ENCODE assay signal across 22 cellular contexts in genomic region chr12:132175496-132176357, GRCh38.
"Had no signal": no experiment of that assay in that cellular context is flagged by ENCODE, and none has a peak within 500 bp of the region (broad histone marks: within the 10 kb centered on the region; RNA-seq: fewer than 3 reads in every experiment).

No MANE protein-coding gene starts in this region.

- H3K4me3 ChIP-seq: esophagus muscularis mucosa, hepatocyte, upper lobe of left lung had no signal

- H3K4me1 ChIP-seq: esophagus muscularis mucosa had no signal

- H3K4me2 ChIP-seq: hepatocyte had no signal

- H2AFZ ChIP-seq: hepatocyte had no signal

- FAIRE-seq: astrocyte, frontal cortex, small intestine had no signal

- H3K36me3 ChIP-seq: esophagus muscularis mucosa, upper lobe of left lung had no signal

- DNase-seq: activated CD4-positive, alpha-beta T cell treated with anti-CD3 and anti-CD28 coated beads for 4 hours; activated CD4-positive, alpha-beta T cell treated with anti-CD3 and anti-CD28 coated beads, Interleukin-2, amount 50 U/mL, for 48 hours; activated CD4-positive, CD25-positive, alpha-beta regulatory T cell; activated CD8-positive, alpha-beta memory T cell treated with anti-CD3 and anti-CD28 coated beads, Interleukin-2, amount 50 U/mL, for 48 hours; activated naive CD4-positive, alpha-beta T cell treated with Interleukin-2 at 50 U/mL for 16 hours; activated naive CD8-positive, alpha-beta T cell treated with anti-CD3 and anti-CD28 coated beads for 36 hours; activated T-cell treated with anti-CD3 and anti-CD28 coated beads, Interleukin-2, amount 50 U/mL, for 4 hours; central memory CD4-positive, alpha-beta T cell; dermis blood vessel endothelial cell; effector memory CD4-positive, alpha-beta T cell; glutamatergic neuron; immature natural killer cell; kidney glomerular epithelial cell; small intestine; stimulated activated CD4-positive, alpha-beta T cell treated with anti-CD3 and anti-CD28 coated beads, Interleukin-15, amount 100 ng/mL, for 24 hours; stimulated activated naive B cell treated with anti-CD40 and anti-IgM and Interleukin-4, amounts not matched to agents 10 μg/mL and 1 μg/mL and 100 μg/mL, for 72 hours; SW 1271 had no signal

- H3K27ac ChIP-seq: esophagus muscularis mucosa, hepatocyte, upper lobe of left lung had no signal

- H3K9me3 ChIP-seq: esophagus muscularis mucosa, upper lobe of left lung had no signal
